6 cellular contexts compared by ENCODE assay signal in genomic region chr17:4898927-4899326, GRCh38. TPM values are rescaled to one million over a fixed set of nuclear protein-coding genes. Genes with fewer than 3 reads are reported as not detected.
A peak's percentile ranks its signal among the peaks of the same experiment; 100 is the strongest.
DNase-seq lines count a peak whose midpoint lies in the region; FAIRE-seq and TF ChIP-seq lines count a peak whose summit lies in the region.

No MANE protein-coding gene starts in this region.

- peaks cover 12% of the 10 kb centered on the region for H3K27me3 Mint-ChIP-seq in activated CD4-positive, alpha-beta T cell treated with anti-CD3 and anti-CD28 coated beads, Interleukin-2, amount 10 ng/mL, durations not matched to agents 7 days and 5 days

- H3K9me3 ChIP-seq in testis = no peaks in the 10 kb centered on the region

- no peak for DNase-seq in activated CD4-positive, alpha-beta T cell treated with anti-CD3 and anti-CD28 coated beads, Interleukin-2, amount 10 ng/mL, durations not matched to agents 7 days and 5 days
- DNase-seq in activated CD4-positive, alpha-beta T cell treated with anti-CD3 and anti-CD28 coated beads for 1 hour = no peak
- no peak for DNase-seq in fibroblast of villous mesenchyme (ENCODE audit: low read depth)
- DNase-seq in testis = no peak
- DNase-seq in GM19239 (ENCODE audit: insufficient read length, low spot score) = no peak
- no peak for DNase-seq in NAMALWA (ENCODE audit: low spot score)

- TF ChIP-seq POLR2A in testis (IDR thresholded peaks at IDR 0.05) = no peak

- CTCF ChIA-PET in activated CD4-positive, alpha-beta T cell treated with anti-CD3 and anti-CD28 coated beads, Interleukin-2, amount 10 ng/mL, durations not matched to agents 7 days and 5 days (lab: Charles Lee) = interaction anchor here (0.5 to 2.2 kb wide), 8 partner anchors 10 to 339 kb away, joined by 3 to 9 read pairs (median 4); partner anchors contain the start of genes ARRB2, GGT6 and PELP1

- FAIRE-seq in GM19239 (lab: Jason Lieb, UNC) = no peak

- peaks cover 13% of the 10 kb centered on the region for H3K36me3 Mint-ChIP-seq in activated CD4-positive, alpha-beta T cell treated with anti-CD3 and anti-CD28 coated beads, Interleukin-2, amount 10 ng/mL, durations not matched to agents 7 days and 5 days (ENCODE audit: low read depth)

- H3K27ac ChIP-seq in testis = no peak overlapping the region

- WGBS in testis, 2 donors = 20 to 38% methylated on average over 7 to 34 of the region's 34 CpGs

- H3K9me3 Mint-ChIP-seq in activated CD4-positive, alpha-beta T cell treated with anti-CD3 and anti-CD28 coated beads, Interleukin-2, amount 10 ng/mL, durations not matched to agents 7 days and 5 days = no peaks in the 10 kb centered on the region

- H3K4me1 ChIP-seq in testis = peaks cover 8% of the 10 kb centered on the region

- peaks cover 40% of the 10 kb centered on the region for H3K4me1 Mint-ChIP-seq in activated CD4-positive, alpha-beta T cell treated with anti-CD3 and anti-CD28 coated beads, Interleukin-2, amount 10 ng/mL, durations not matched to agents 7 days and 5 days

- POLR2A ChIA-PET in activated CD4-positive, alpha-beta T cell treated with anti-CD3 and anti-CD28 coated beads, Interleukin-2, amount 10 ng/mL, durations not matched to agents 7 days and 5 days (lab: Charles Lee) = interaction anchor here (0.6 to 1.4 kb wide), 3 partner anchors 41 to 189 kb away, joined by 3 to 9 read pairs (median 4); partner anchors contain the start of genes ARRB2, RNF167 and SLC25A11

- intact Hi-C loops in testis (cut with DNase I; ENCODE audit: low total_unique reads) = loop anchor here (10.0 kb wide), 1 partner anchor 194 kb away; the partner anchor contains the start of gene PELP1

- H3K4me3 Mint-ChIP-seq in activated CD4-positive, alpha-beta T cell treated with anti-CD3 and anti-CD28 coated beads, Interleukin-2, amount 10 ng/mL, durations not matched to agents 7 days and 5 days = peak overlapping the region; percentile 61

- H3K4me3 ChIP-seq in fibroblast of villous mesenchyme (ENCODE audit: low read depth, low read length) = peak overlapping the region; percentile 66
- H3K4me3 ChIP-seq in testis = peak overlapping the region; percentile 32 to 36

- TF ChIP-seq CTCF in fibroblast of villous mesenchyme (IDR thresholded peaks at IDR 0.05; ENCODE audit: insufficient read depth, low read depth, low read length) (no peak), testis (IDR thresholded peaks at IDR 0.05) (no peak)

- no peaks in the 10 kb centered on the region for H3K27me3 ChIP-seq in testis

- H3K36me3 ChIP-seq in testis (ENCODE audit: low read depth, missing control alignments) = no peaks in the 10 kb centered on the region

- no peak overlapping the region for H3K27ac Mint-ChIP-seq in activated CD4-positive, alpha-beta T cell treated with anti-CD3 and anti-CD28 coated beads, Interleukin-2, amount 10 ng/mL, durations not matched to agents 7 days and 5 days

RNA-seq across cellular contexts. Expression of gene C17orf107, which starts 0.4 kb away (rescaled TPM):
- total RNA-seq in activated CD4-positive, alpha-beta T cell treated with anti-CD3 and anti-CD28 coated beads, Interleukin-2, amount 10 ng/mL, durations not matched to agents 7 days and 5 days = under 1 TPM; 0.77 to 0.92 TPM
- total RNA-seq in fibroblast of villous mesenchyme = 3.5 and 3.9 TPM in 2 replicates
- total RNA-seq in testis = 1 to 10 TPM; 2.8 to 4.1 TPM
- polyA plus RNA-seq in testis (ENCODE audit: insufficient read depth, low read depth, low replicate concordance) = 1.5 TPM

RNA-seq across cellular contexts. Expression of gene CHRNE, which starts 4.0 kb away (rescaled TPM):
- total RNA-seq in activated CD4-positive, alpha-beta T cell treated with anti-CD3 and anti-CD28 coated beads, Interleukin-2, amount 10 ng/mL, durations not matched to agents 7 days and 5 days = under 1 TPM; 0.25 to 0.42 TPM
- total RNA-seq in fibroblast of villous mesenchyme (under 0.01 and 0.32 TPM in 2 replicates), testis (1 to 10 TPM; 1.4 to 2.6 TPM)
- polyA plus RNA-seq in testis (ENCODE audit: insufficient read depth, low read depth, low replicate concordance) = 1.4 TPM

RNA-seq across cellular contexts. Expression of gene GP1BA, which starts 33.1 kb away (rescaled TPM):
- total RNA-seq in activated CD4-positive, alpha-beta T cell treated with anti-CD3 and anti-CD28 coated beads, Interleukin-2, amount 10 ng/mL, durations not matched to agents 7 days and 5 days = not detected
- total RNA-seq in fibroblast of villous mesenchyme = not detected in 2 replicates
- total RNA-seq in testis = under 1 TPM; 0.12 to 0.47 TPM
- polyA plus RNA-seq in testis (ENCODE audit: insufficient read depth, low read depth, low replicate concordance) = 0.88 TPM

RNA-seq across cellular contexts. Expression of gene SLC25A11, which starts 40.9 kb away (rescaled TPM):
- total RNA-seq in activated CD4-positive, alpha-beta T cell treated with anti-CD3 and anti-CD28 coated beads, Interleukin-2, amount 10 ng/mL, durations not matched to agents 7 days and 5 days = 10 to 100 TPM; 73.0 to 75.3 TPM
- total RNA-seq in fibroblast of villous mesenchyme = 51.8 and 64.7 TPM in 2 replicates
- total RNA-seq in testis = 10 to 100 TPM; 23.7 to 25.9 TPM
- polyA plus RNA-seq in testis (ENCODE audit: insufficient read depth, low read depth, low replicate concordance) = 24.3 TPM

RNA-seq across cellular contexts. Expression of gene RNF167, which starts 41.1 kb away (rescaled TPM):
- 100 to 1,000 TPM; 254 to 273 TPM for total RNA-seq in activated CD4-positive, alpha-beta T cell treated with anti-CD3 and anti-CD28 coated beads, Interleukin-2, amount 10 ng/mL, durations not matched to agents 7 days and 5 days
- total RNA-seq in fibroblast of villous mesenchyme (26.4 and 34.5 TPM in 2 replicates), testis (100 to 1,000 TPM; 110 to 111 TPM)
- polyA plus RNA-seq in testis (ENCODE audit: insufficient read depth, low read depth, low replicate concordance) = 211 TPM
